27 cellular contexts compared by ENCODE assay signal in genomic region chr5:57009811-57010210, GRCh38.
"Had no signal": no experiment of that assay in that cellular context is flagged by ENCODE, and none has a peak within 500 bp of the region (broad histone marks: within the 10 kb centered on the region; RNA-seq: fewer than 3 reads in every experiment).

No MANE protein-coding gene starts in this region.

- H3K9me3 ChIP-seq: esophagus squamous epithelium, heart right ventricle, pancreas, psoas muscle, sigmoid colon, stomach, tibial artery had no signal

- H3K4me2 ChIP-seq: smooth muscle cell had no signal

- H3K36me3 Mint-ChIP-seq: activated naive CD8-positive, alpha-beta T cell; naive B cell; stimulated activated memory B cell treated with anti-CD40 and anti-IgM and Interleukin-4, amounts not matched to agents 10 μg/mL and 1 μg/mL and 100 μg/mL, for 72 hours had no signal

- H3K27ac Mint-ChIP-seq: activated B cell treated with CpG ODN at 0.5 μM for 24 hours; activated CD4-positive, alpha-beta T cell treated with anti-CD3 and anti-CD28 coated beads for 36 hours; activated CD8-positive, alpha-beta T cell treated with anti-CD3 and anti-CD28 coated beads, Interleukin-2, amount 10 ng/mL, durations not matched to agents 7 days and 5 days; activated naive CD8-positive, alpha-beta T cell; activated T-cell treated with anti-CD3 and anti-CD28 coated beads, Interleukin-2, amount 50 U/mL, for 72 hours; naive B cell; stimulated activated memory B cell treated with anti-CD40 and anti-IgM and Interleukin-4, amounts not matched to agents 10 μg/mL and 1 μg/mL and 100 μg/mL, for 72 hours had no signal

- H3K4me1 ChIP-seq: esophagus squamous epithelium, heart right ventricle, pancreas, psoas muscle, sigmoid colon, stomach, tibial artery had no signal

- H3K4me1 Mint-ChIP-seq: activated CD4-positive, alpha-beta T cell treated with anti-CD3 and anti-CD28 coated beads for 36 hours; central memory CD8-positive, alpha-beta T cell had no signal

- H3K9me3 Mint-ChIP-seq: activated B cell treated with CpG ODN at 0.5 μM for 24 hours; activated T-cell treated with anti-CD3 and anti-CD28 coated beads, Interleukin-2, amount 50 U/mL, for 72 hours; central memory CD8-positive, alpha-beta T cell; stimulated activated memory B cell treated with anti-CD40 and anti-IgM and Interleukin-4, amounts not matched to agents 10 μg/mL and 1 μg/mL and 100 μg/mL, for 72 hours had no signal

- ATAC-seq: activated CD4-positive, alpha-beta T cell treated with anti-CD3 and anti-CD28 coated beads for 36 hours; activated CD8-positive, alpha-beta T cell treated with anti-CD3 and anti-CD28 coated beads, Interleukin-2, amount 10 ng/mL, durations not matched to agents 7 days and 5 days; activated T-cell treated with anti-CD3 and anti-CD28 coated beads, Interleukin-2, amount 50 U/mL, for 72 hours; heart right ventricle; left ventricle myocardium superior; pancreas; psoas muscle; stimulated activated memory B cell treated with anti-CD40 and anti-IgM and Interleukin-4, amounts not matched to agents 10 μg/mL and 1 μg/mL and 100 μg/mL, for 72 hours had no signal

- H3K36me3 ChIP-seq: esophagus squamous epithelium, heart right ventricle, pancreas, sigmoid colon, stomach, tibial artery had no signal

- H3K27me3 Mint-ChIP-seq: activated B cell treated with CpG ODN at 0.5 μM for 24 hours; activated CD4-positive, alpha-beta T cell treated with anti-CD3 and anti-CD28 coated beads for 36 hours; activated naive CD8-positive, alpha-beta T cell; central memory CD8-positive, alpha-beta T cell; stimulated activated memory B cell treated with anti-CD40 and anti-IgM and Interleukin-4, amounts not matched to agents 10 μg/mL and 1 μg/mL and 100 μg/mL, for 72 hours had no signal

- H3K27ac ChIP-seq: esophagus squamous epithelium, heart right ventricle, pancreas, psoas muscle, sigmoid colon, stomach, tibial artery had no signal

- H3K4me3 ChIP-seq: esophagus squamous epithelium, heart right ventricle, pancreas, psoas muscle, sigmoid colon, smooth muscle cell, stomach, tibial artery had no signal

- H3K4me3 Mint-ChIP-seq: activated B cell treated with CpG ODN at 0.5 μM for 24 hours; activated CD4-positive, alpha-beta T cell treated with anti-CD3 and anti-CD28 coated beads for 36 hours; activated CD8-positive, alpha-beta T cell treated with anti-CD3 and anti-CD28 coated beads, Interleukin-2, amount 10 ng/mL, durations not matched to agents 7 days and 5 days; activated naive CD8-positive, alpha-beta T cell; activated T-cell treated with anti-CD3 and anti-CD28 coated beads, Interleukin-2, amount 50 U/mL, for 72 hours; central memory CD8-positive, alpha-beta T cell; naive B cell; stimulated activated memory B cell treated with anti-CD40 and anti-IgM and Interleukin-4, amounts not matched to agents 10 μg/mL and 1 μg/mL and 100 μg/mL, for 72 hours had no signal

- DNase-seq: activated B cell treated with CpG ODN at 0.5 μM for 24 hours; activated CD4-positive, alpha-beta T cell treated with anti-CD3 and anti-CD28 coated beads for 36 hours; activated CD8-positive, alpha-beta T cell treated with anti-CD3 and anti-CD28 coated beads, Interleukin-2, amount 10 ng/mL, durations not matched to agents 7 days and 5 days; activated naive CD4-positive, alpha-beta T cell treated with Interleukin-2 at 50 U/mL for 16 hours; activated T-cell treated with anti-CD3 and anti-CD28 coated beads for 4 hours; activated T-cell treated with anti-CD3 and anti-CD28 coated beads, Interleukin-2, amount 50 U/mL, for 72 hours; anterior cingulate cortex; dermis blood vessel endothelial cell; effector CD4-positive, alpha-beta T cell; esophagus squamous epithelium; foreskin melanocyte; heart right ventricle; left ventricle myocardium superior; naive B cell; pancreas; psoas muscle; sigmoid colon; stimulated activated CD4-positive, alpha-beta T cell treated with anti-CD3 and anti-CD28 coated beads, Interleukin-1b, Interleukin-23, amount 100 ng/mL, for 48 hours; stimulated activated CD4-positive, alpha-beta T cell treated with anti-CD3 and anti-CD28 coated beads, Interleukin-4, amount 100 ng/mL, for 4 hours; stimulated activated CD8-positive, alpha-beta memory T cell treated with anti-CD3 and anti-CD28 coated beads, Interleukin-4, amount 100 ng/mL, for 48 hours; stomach; T-helper 2 cell; tibial artery had no signal

- H3K27me3 ChIP-seq: esophagus squamous epithelium, pancreas, sigmoid colon, stomach, tibial artery had no signal
